Comparison of ENCODE assay signal across 9 cellular contexts in the genomic region with DNA sequence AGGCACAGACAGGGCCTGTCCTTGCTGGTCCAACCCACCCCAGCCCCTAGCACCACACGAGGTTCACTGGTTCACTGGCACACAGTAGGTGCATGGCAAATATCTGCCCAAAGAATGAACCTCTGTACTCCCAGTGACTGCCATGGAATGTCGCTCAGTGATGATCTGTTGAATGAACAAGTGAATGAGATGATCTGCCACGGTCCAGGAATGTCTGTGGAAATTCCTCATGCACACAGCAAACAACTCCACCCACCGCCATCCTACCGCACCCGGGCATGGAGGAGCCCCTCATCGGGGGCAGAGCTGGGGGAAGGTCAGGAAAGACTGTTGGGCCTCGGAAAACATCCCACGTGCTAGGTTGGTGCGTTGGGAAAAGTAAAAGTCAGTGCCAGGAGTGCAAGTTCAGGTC. TPM values are rescaled to one million over a fixed set of nuclear protein-coding genes. Genes with fewer than 3 reads are reported as not detected.
DNase-seq lines count a peak whose midpoint lies in the region; ATAC-seq, FAIRE-seq and TF ChIP-seq lines count a peak whose summit lies in the region.
"Had no signal": no experiment of that assay in that cellular context is flagged by ENCODE, and none has a peak within 500 bp of the region (broad histone marks: within the 10 kb centered on the region; RNA-seq: fewer than 3 reads in every experiment).

No MANE protein-coding gene starts in this region.

- no peaks in the 10 kb centered on the region for H3K9me3 ChIP-seq in gastrocnemius medialis

- H3K4me1 Mint-ChIP-seq in activated CD8-positive, alpha-beta memory T cell treated with anti-CD3 and anti-CD28 coated beads, Interleukin-2, amount 10 ng/mL, durations not matched to agents 7 days and 5 days: peaks cover 5% of the 10 kb centered on the region

- TF ChIP-seq POLR2A in gastrocnemius medialis (IDR thresholded peaks at IDR 0.05) (no peak), H54 (IDR thresholded peaks at IDR 0.05; ENCODE audit: low read depth, low read length) (no peak)

- H3K27ac Mint-ChIP-seq in activated CD8-positive, alpha-beta memory T cell treated with anti-CD3 and anti-CD28 coated beads, Interleukin-2, amount 10 ng/mL, durations not matched to agents 7 days and 5 days: no peak overlapping the region

- H3K27ac ChIP-seq in VCaP: peak overlapping the region; percentile 85
- peak overlapping the region; percentile 81 to 89 (median 88) for H3K27ac ChIP-seq in gastrocnemius medialis

- peaks cover 38% of the 10 kb centered on the region for H3K27me3 Mint-ChIP-seq in activated CD8-positive, alpha-beta memory T cell treated with anti-CD3 and anti-CD28 coated beads, Interleukin-2, amount 10 ng/mL, durations not matched to agents 7 days and 5 days

- H3K27me3 ChIP-seq in gastrocnemius medialis: no peaks in the 10 kb centered on the region

- intact Hi-C loops in gastrocnemius medialis (cut with DNase I; ENCODE audit: low total_unique reads): no loop called here

- H3K36me3 ChIP-seq in gastrocnemius medialis: no peaks in the 10 kb centered on the region

- TF ChIP-seq CTCF in VCaP (conservative IDR thresholded peaks at IDR 0.05) (no peak), fibroblast of villous mesenchyme (IDR thresholded peaks at IDR 0.05; ENCODE audit: insufficient read depth, low read depth, low read length) (no peak), gastrocnemius medialis (IDR thresholded peaks at IDR 0.05 in 4 of 5, conservative IDR thresholded peaks at IDR 0.05 in 1 of 5) (no peak)

- peaks cover 3% of the 10 kb centered on the region for H3K36me3 Mint-ChIP-seq in activated CD8-positive, alpha-beta memory T cell treated with anti-CD3 and anti-CD28 coated beads, Interleukin-2, amount 10 ng/mL, durations not matched to agents 7 days and 5 days

- no peaks in the 10 kb centered on the region for H3K9me3 Mint-ChIP-seq in activated CD8-positive, alpha-beta memory T cell treated with anti-CD3 and anti-CD28 coated beads, Interleukin-2, amount 10 ng/mL, durations not matched to agents 7 days and 5 days (ENCODE audit: low read depth)

- FAIRE-seq in H54 (lab: Jason Lieb, UNC): no peak
- FAIRE-seq: endometrium had no signal

- H3K4me3 ChIP-seq in fibroblast of villous mesenchyme (ENCODE audit: low read depth, low read length) (peak overlapping the region; percentile 75), gastrocnemius medialis (peak overlapping the region; percentile 45 to 71 (median 66))

- peak; percentile 49 for DNase-seq in ELR (ENCODE audit: low read depth)
- DNase-seq in fibroblast of villous mesenchyme (ENCODE audit: low read depth): no peak
- DNase-seq in gastrocnemius medialis: no peak
- no peak for DNase-seq in H54 (ENCODE audit: insufficient read length, low spot score)
- DNase-seq in superior temporal gyrus (ENCODE audit: extremely low spot score): no peak
- DNase-seq in activated CD8-positive, alpha-beta memory T cell treated with anti-CD3 and anti-CD28 coated beads, Interleukin-2, amount 10 ng/mL, durations not matched to agents 7 days and 5 days: no peak
- no peak for DNase-seq in 8988T

- no peak overlapping the region for H3K4me3 Mint-ChIP-seq in activated CD8-positive, alpha-beta memory T cell treated with anti-CD3 and anti-CD28 coated beads, Interleukin-2, amount 10 ng/mL, durations not matched to agents 7 days and 5 days

- in situ Hi-C loops in gastrocnemius medialis (cut with MboI; ENCODE audit: low sequenced_read_pairs in 4 of 4): no loop called here

- H3K4me1 ChIP-seq in gastrocnemius medialis: peaks cover 67 to 79% of the 10 kb centered on the region in 2 donors

- ATAC-seq in gastrocnemius medialis: no peak
- ATAC-seq in activated CD8-positive, alpha-beta memory T cell treated with anti-CD3 and anti-CD28 coated beads, Interleukin-2, amount 10 ng/mL, durations not matched to agents 7 days and 5 days: no peak

- CTCF ChIA-PET in activated CD8-positive, alpha-beta memory T cell treated with anti-CD3 and anti-CD28 coated beads, Interleukin-2, amount 10 ng/mL, durations not matched to agents 7 days and 5 days (lab: Charles Lee): no interaction called here

RNA-seq across cellular contexts. Expression of gene HSPG2, which starts 1.7 kb away (rescaled TPM):
- total RNA-seq in fibroblast of villous mesenchyme: 166 and 200 TPM in 2 replicates
- total RNA-seq in gastrocnemius medialis: 100 to 1,000 TPM in 1 of 4 donors, 10 to 100 TPM in 3; 68.9 to 108 (median 83.5) TPM
- total RNA-seq in activated CD8-positive, alpha-beta memory T cell treated with anti-CD3 and anti-CD28 coated beads, Interleukin-2, amount 10 ng/mL, durations not matched to agents 7 days and 5 days: 1 to 10 TPM; 1.0 to 2.5 TPM

RNA-seq across cellular contexts. Expression of gene CELA3B, which starts 41.4 kb away (rescaled TPM):
- not detected in 2 replicates for total RNA-seq in fibroblast of villous mesenchyme
- not detected for total RNA-seq in gastrocnemius medialis
- not detected for total RNA-seq in activated CD8-positive, alpha-beta memory T cell treated with anti-CD3 and anti-CD28 coated beads, Interleukin-2, amount 10 ng/mL, durations not matched to agents 7 days and 5 days

Comparison
In these comparisons a context has a peak if more than half of its experiments do, and no peak if none do; other contexts are left out.
1. RNA of gene HSPG2, which starts 1.7 kb away (total RNA-seq): 166 to 200 TPM in fibroblast of villous mesenchyme and 68.9 to 108 TPM in gastrocnemius medialis; 1.0 to 2.5 TPM in activated CD8-positive, alpha-beta memory T cell treated with anti-CD3 and anti-CD28 coated beads, Interleukin-2, amount 10 ng/mL, durations not matched to agents 7 days and 5 days; every median in the first group is over 10 times any median in the second.